In genomic region chr5:158898185-158899177, GRCh38 we compare ENCODE assay signal across 10 cellular contexts.
DNase-seq lines count a peak whose midpoint lies in the region; ATAC-seq, FAIRE-seq and TF ChIP-seq lines count a peak whose summit lies in the region.
"Had no signal": no experiment of that assay in that cellular context is flagged by ENCODE, and none has a peak within 500 bp of the region (broad histone marks: within the 10 kb centered on the region; RNA-seq: fewer than 3 reads in every experiment).

No MANE protein-coding gene starts in this region.

- H3K27me3 ChIP-seq in effector memory CD4-positive, alpha-beta T cell (replicated peaks; ENCODE audit: control insufficient read depth, insufficient read depth, low read length, poor library complexity, severe bottlenecking) = no peaks in the 10 kb centered on the region

- WGBS in A549 (ENCODE audit: missing lambda C conversion rate) = 70% methylated on average over 10 of the region's 10 CpGs

- intact Hi-C loops in Right ventricle myocardium superior (cut with DNase I) = no loop called here

- H3K36me3 ChIP-seq in effector memory CD4-positive, alpha-beta T cell (ENCODE audit: control insufficient read depth, insufficient read depth, low read length) = no peaks in the 10 kb centered on the region

- POLR2A ChIA-PET in A549 (lab: Yijun Ruan, JAX) = no interaction called here

- H3K4me2 ChIP-seq in A549 = peak overlapping the region; percentile 23

- H3K4me3 ChIP-seq in A549 = no peak overlapping the region
- no peak overlapping the region for H3K4me3 ChIP-seq in effector memory CD4-positive, alpha-beta T cell (ENCODE audit: insufficient read depth, low read depth, low read length, poor library complexity, severe bottlenecking)
- H3K4me3 ChIP-seq: K562 had no signal

- H3K9me3 ChIP-seq in A549 = no peaks in the 10 kb centered on the region
- no peaks in the 10 kb centered on the region for H3K9me3 ChIP-seq in effector memory CD4-positive, alpha-beta T cell (ENCODE audit: control insufficient read depth, low read length)

- peaks cover 14% of the 10 kb centered on the region; the same call in 2 of the 3 replicates for H3K4me1 ChIP-seq in A549
- no peaks in the 10 kb centered on the region for H3K4me1 ChIP-seq in effector memory CD4-positive, alpha-beta T cell (ENCODE audit: control insufficient read depth, insufficient read depth, low read length, poor library complexity, severe bottlenecking)

- ATAC-seq in A549 = peak in 1 of 2 experiments; percentile 77; a peak in 3 of 6 replicates
- peak; percentile 73 for ATAC-seq in GM19043 (IDR thresholded peaks at IDR 0.05; ENCODE audit: low read depth, unreplicated experiment)
- peak; percentile 74 for ATAC-seq in HG02678 (IDR thresholded peaks at IDR 0.05; ENCODE audit: unreplicated experiment)
- peak; percentile 61 for ATAC-seq in HG03558 (IDR thresholded peaks at IDR 0.05; ENCODE audit: extremely low read depth, unreplicated experiment)
- no peak for ATAC-seq in Right ventricle myocardium superior (ENCODE audit: poor library complexity)
- ATAC-seq: K562 had no signal

- peak overlapping the region; percentile 22 to 26; a peak in 2 of 6 replicates for H3K27ac ChIP-seq in A549
- no peak overlapping the region for H3K27ac ChIP-seq in effector memory CD4-positive, alpha-beta T cell (ENCODE audit: insufficient read depth, low read length, poor library complexity, severe bottlenecking)

- no peak; a peak in 1 of 5 replicates for TF ChIP-seq EP300 in A549 (IDR thresholded peaks at IDR 0.05)

- no peak for FAIRE-seq in A549 (lab: Jason Lieb, UNC)
- FAIRE-seq: K562 had no signal

- no peak for TF ChIP-seq CTCF in A549 (IDR thresholded peaks at IDR 0.05)

- DNase-seq in A549 (ENCODE audit: low read depth in 1 of 2, low spot score in 1 of 2) (peak; percentile 6 to 55), globus pallidus (ENCODE audit: low spot score) (no peak), HPDE6-E6E7 (ENCODE audit: extremely low spot score) (no peak), Right ventricle myocardium superior (no peak)
- no peak for DNase-seq in effector memory CD4-positive, alpha-beta T cell
- DNase-seq: kidney glomerular epithelial cell had no signal

- CTCF ChIA-PET in A549 (lab: Yijun Ruan, JAX) = no interaction called here

- no peak for TF ChIP-seq POLR2A in A549 (IDR thresholded peaks at IDR 0.05; ENCODE audit: low read length)

- TF ChIP-seq RAD21 in A549 (conservative IDR thresholded peaks at IDR 0.05 in 1 of 2, IDR thresholded peaks at IDR 0.05 in 1 of 2) = no peak

TF ChIP-seq in A549, 52 proteins besides CTCF, POLR2A, EP300 and RAD21:
- TF ChIP-seq MAFK (IDR thresholded peaks at IDR 0.05; ENCODE audit: partially characterized antibody) (no peak), CEBPB (IDR thresholded peaks at IDR 0.05) (no peak), PBX3 (IDR thresholded peaks at IDR 0.05) (no peak), TP53 (CRISPR knock-in tag; IDR thresholded peaks at IDR 0.05) (no peak), BHLHE40 (IDR thresholded peaks at IDR 0.05; ENCODE audit: low read depth, low read length) (no peak), ESRRA (IDR thresholded peaks at IDR 0.05; ENCODE audit: borderline replicate concordance, low read length) (no peak), GATA3 (IDR thresholded peaks at IDR 0.05; ENCODE audit: borderline replicate concordance) (peak; percentile 34; the same call in 1 of the 2 replicates), JUNB (IDR thresholded peaks at IDR 0.05) (peak; percentile 53), FOSL2 (IDR thresholded peaks at IDR 0.05) (no peak), FOSL2 (CRISPR knock-in tag; IDR thresholded peaks at IDR 0.05) (peak; percentile 21; the same call in 1 of the 2 replicates)

Comparison
In these comparisons a context has a peak if more than half of its experiments do, and no peak if none do; other contexts are left out.
1. DNase-seq: peak in A549 (2 of 2); none in effector memory CD4-positive, alpha-beta T cell (0 of 3), globus pallidus (single experiment), HPDE6-E6E7 (single experiment) and Right ventricle myocardium superior (single experiment).